In genomic region chr7:103698064-103698463, GRCh38 we compare ENCODE assay signal across 19 cellular contexts.
DNase-seq lines count a peak whose midpoint lies in the region; ATAC-seq, FAIRE-seq and TF ChIP-seq lines count a peak whose summit lies in the region.
"Had no signal": no experiment of that assay in that cellular context is flagged by ENCODE, and none has a peak within 500 bp of the region (broad histone marks: within the 10 kb centered on the region; RNA-seq: fewer than 3 reads in every experiment).

No MANE protein-coding gene starts in this region.

- H3K79me1 ChIP-seq in IMR-90 (ENCODE audit: low read depth in 1 of 2, low read length in 2 of 2) (no peaks in the 10 kb centered on the region), H1 (ENCODE audit: low read depth, low read length) (no peaks in the 10 kb centered on the region)

- H4K8ac ChIP-seq in IMR-90 (ENCODE audit: low read depth in 2 of 2, low read length in 2 of 2) (no peak overlapping the region), H1 (ENCODE audit: extremely low read depth, insufficient read depth, low read length) (no peak overlapping the region)

- H3K27me3 ChIP-seq in HepG2 (ENCODE audit: control insufficient read depth in 1 of 2, insufficient read depth in 2 of 2, low read length in 2 of 2) (no peaks in the 10 kb centered on the region), right lobe of liver (no peaks in the 10 kb centered on the region), IMR-90 (ENCODE audit: control insufficient read depth, insufficient read depth, low read length) (no peaks in the 10 kb centered on the region), H1 (replicated peaks in 1 of 4; ENCODE audit: control insufficient read depth in 3 of 4, extremely low read depth in 1 of 4, insufficient read depth in 3 of 4, low read length in 3 of 4) (no peaks in the 10 kb centered on the region)
- H3K27me3 ChIP-seq: BLaER1 treated with 17β-estradiol and CSF1 and Interleukin-3, amounts not matched to agents 10 nM and 100 nM had no signal

- H3K4me1 ChIP-seq in HepG2 (ENCODE audit: insufficient read depth, low read length) (no peaks in the 10 kb centered on the region), right lobe of liver (no peaks in the 10 kb centered on the region), IMR-90 (ENCODE audit: control insufficient read depth, insufficient read depth, low read length) (peaks cover 5% of the 10 kb centered on the region), H1 (replicated peaks in 1 of 4; ENCODE audit: control insufficient read depth in 3 of 4, insufficient read depth in 4 of 4, low read length in 3 of 4) (no peaks in the 10 kb centered on the region)
- H3K4me1 ChIP-seq: BLaER1 treated with 17β-estradiol and CSF1 and Interleukin-3, amounts not matched to agents 10 nM and 100 nM; Caco-2 had no signal

- H2AK5ac ChIP-seq in IMR-90 (ENCODE audit: low read depth, low read length) (no peak overlapping the region), H1 (ENCODE audit: low read depth, low read length) (no peak overlapping the region)

- no peak overlapping the region for H3K9ac ChIP-seq in HepG2 (ENCODE audit: insufficient read depth, low read depth, low read length)
- no peak overlapping the region for H3K9ac ChIP-seq in IMR-90 (ENCODE audit: low read depth, low read length)
- H3K9ac ChIP-seq in H1 (replicated peaks in 1 of 4; ENCODE audit: extremely low read depth in 1 of 4, low read depth in 3 of 4, low read length in 3 of 4), result no peak overlapping the region
- H3K9ac ChIP-seq: BLaER1 treated with 17β-estradiol and CSF1 and Interleukin-3, amounts not matched to agents 10 nM and 100 nM had no signal

- no peak overlapping the region for H2BK15ac ChIP-seq in IMR-90 (ENCODE audit: low read depth, low read length)
- no peak overlapping the region for H2BK15ac ChIP-seq in H1 (ENCODE audit: low read length)

- no peak overlapping the region for H2BK20ac ChIP-seq in IMR-90 (ENCODE audit: low read depth, low read length)
- no peak overlapping the region for H2BK20ac ChIP-seq in H1 (ENCODE audit: low read length)

- H2BK12ac ChIP-seq in H1 (ENCODE audit: low read depth, low read length), result no peak overlapping the region

- POLR2A ChIA-PET in HepG2 (lab: Yijun Ruan, JAX) (no interaction called here), IMR-90 (lab: Charles Lee; ENCODE audit: unreplicated experiment) (no interaction called here), H1 (lab: Charles Lee; ENCODE audit: partially characterized antibody) (no interaction called here)

- ATAC-seq in HepG2, result no peak
- ATAC-seq in right lobe of liver, result no peak
- ATAC-seq in IMR-90 (ENCODE audit: low read depth), result no peak
- ATAC-seq: CD8-positive, alpha-beta T cell had no signal

- no peak overlapping the region for H3K18ac ChIP-seq in IMR-90 (ENCODE audit: low read depth, low read length)
- H3K18ac ChIP-seq in H1 (ENCODE audit: extremely low read depth, low read length), result no peak overlapping the region

- H3K36me3 ChIP-seq in HepG2 (replicated peaks in 1 of 2; ENCODE audit: control insufficient read depth in 1 of 2, insufficient read depth in 2 of 2, low read length in 2 of 2) (peaks cover 0 to 37% of the 10 kb centered on the region in 2 experiments; a peak in 3 of 5 replicates), right lobe of liver (no peaks in the 10 kb centered on the region), IMR-90 (ENCODE audit: control insufficient read depth, insufficient read depth, low read length) (0 out of 2 replicates have a peak, but pooled peaks cover 3% of the 10 kb centered on the region), H1 (ENCODE audit: control insufficient read depth in 2 of 4, insufficient read depth in 4 of 4, low read length in 3 of 4) (no peaks in the 10 kb centered on the region)
- H3K36me3 ChIP-seq: BLaER1 treated with 17β-estradiol and CSF1 and Interleukin-3, amounts not matched to agents 10 nM and 100 nM had no signal

- TF ChIP-seq POLR2A in HepG2 (IDR thresholded peaks at IDR 0.05; ENCODE audit: insufficient read depth in 1 of 2, low read depth in 2 of 2, low read length in 2 of 2) (no peak), right lobe of liver (IDR thresholded peaks at IDR 0.05) (no peak), IMR-90 (IDR thresholded peaks at IDR 0.05; ENCODE audit: low read depth, low read length) (no peak), H1 (IDR thresholded peaks at IDR 0.05; ENCODE audit: control extremely low read depth in 1 of 2, low read depth in 2 of 2, low read length in 2 of 2) (no peak)

- CTCF ChIA-PET in HepG2 (lab: Yijun Ruan, JAX; ENCODE audit: low intra/inter-chr PET ratio, low total read pairs) (no interaction called here), IMR-90 (lab: Yijun Ruan, JAX) (no interaction called here), H1 (lab: Charles Lee; ENCODE audit: partially characterized antibody) (interaction anchor here (1.0 kb wide), 1 partner anchor 34 kb away, joined by 3 read pairs; no protein-coding TSS in a partner anchor)

- H4K20me1 ChIP-seq in HepG2 (ENCODE audit: insufficient read depth, low read length), result no peaks in the 10 kb centered on the region
- no peaks in the 10 kb centered on the region for H4K20me1 ChIP-seq in IMR-90 (ENCODE audit: insufficient read depth, low read length)
- no peaks in the 10 kb centered on the region for H4K20me1 ChIP-seq in H1 (replicated peaks in 1 of 2; ENCODE audit: control insufficient read depth in 1 of 2, insufficient read depth in 2 of 2, low read length in 2 of 2)
- H4K20me1 ChIP-seq: BLaER1 treated with 17β-estradiol and CSF1 and Interleukin-3, amounts not matched to agents 10 nM and 100 nM had no signal

- H3K23ac ChIP-seq in IMR-90 (ENCODE audit: low read depth, low read length) (no peak overlapping the region), H1 (ENCODE audit: insufficient read length) (no peak overlapping the region)

- H2BK5ac ChIP-seq in IMR-90 (ENCODE audit: low read depth, low read length, poor library complexity, severe bottlenecking), result no peak overlapping the region
- H2BK5ac ChIP-seq in H1 (ENCODE audit: low read depth, low read length), result no peak overlapping the region

- H2AK9ac ChIP-seq in IMR-90 (replicated peaks; ENCODE audit: low read depth, low read length, poor library complexity), result no peak overlapping the region

- FAIRE-seq in HepG2 (lab: Jason Lieb, UNC) (no peak), H1 (lab: Jason Lieb, UNC) (no peak)
- FAIRE-seq: D721Med, G401.6, GM12891 had no signal

- H3K79me2 ChIP-seq in HepG2 (ENCODE audit: insufficient read depth, low read length) (no peaks in the 10 kb centered on the region), H1 (ENCODE audit: control insufficient read depth in 1 of 2, insufficient read depth in 2 of 2, low read length in 2 of 2) (no peaks in the 10 kb centered on the region)

- H4K91ac ChIP-seq in IMR-90 (ENCODE audit: insufficient read depth, low read depth, low read length) (no peak overlapping the region), H1 (replicated peaks; ENCODE audit: insufficient read length, low read length) (no peak overlapping the region)

- dilution Hi-C loops in IMR-90 (cut with HindIII; ENCODE audit: low sequenced_read_pairs, unreplicated experiment), result no loop called here

- no peak overlapping the region for H3K4me3 ChIP-seq in HepG2 (replicated peaks in 1 of 3; ENCODE audit: insufficient read depth in 1 of 3, low read depth in 2 of 3, low read length in 3 of 3)
- H3K4me3 ChIP-seq in right lobe of liver, result no peak overlapping the region
- H3K4me3 ChIP-seq in IMR-90 (ENCODE audit: insufficient read depth, low read depth, low read length), result no peak overlapping the region
- H3K4me3 ChIP-seq in H1 (ENCODE audit: extremely low read depth in 1 of 4, insufficient read depth in 2 of 4, low read depth in 3 of 4, low read length in 4 of 4), result no peak overlapping the region
- H3K4me3 ChIP-seq: BLaER1 treated with 17β-estradiol and CSF1 and Interleukin-3, amounts not matched to agents 10 nM and 100 nM had no signal

- H3K9me3 ChIP-seq in HepG2 (ENCODE audit: low read length), result no peaks in the 10 kb centered on the region
- no peaks in the 10 kb centered on the region for H3K9me3 ChIP-seq in right lobe of liver
- H3K9me3 ChIP-seq in IMR-90 (ENCODE audit: control insufficient read depth, insufficient read depth, low read length), result no peaks in the 10 kb centered on the region
- H3K9me3 ChIP-seq in H1 (ENCODE audit: insufficient read depth in 2 of 2, low read depth in 1 of 2, low read length in 1 of 2), result no peaks in the 10 kb centered on the region
- H3K9me3 ChIP-seq: BLaER1 treated with 17β-estradiol and CSF1 and Interleukin-3, amounts not matched to agents 10 nM and 100 nM; Caco-2 had no signal

- H3K14ac ChIP-seq in IMR-90 (replicated peaks; ENCODE audit: low read depth, low read length) (no peak overlapping the region), H1 (ENCODE audit: insufficient read length) (no peak overlapping the region)

- H3K27ac ChIP-seq in HepG2 (ENCODE audit: extremely low read length, insufficient read depth, low read length) (no peak overlapping the region), right lobe of liver (no peak overlapping the region), IMR-90 (ENCODE audit: insufficient read depth, low read length) (no peak overlapping the region), H1 (ENCODE audit: low read depth, low read length) (no peak overlapping the region)
- H3K27ac ChIP-seq: 22Rv1; BLaER1 treated with 17β-estradiol and CSF1 and Interleukin-3, amounts not matched to agents 10 nM and 100 nM; C4-2B had no signal

- no peak for TF ChIP-seq CTCF in HepG2 (CRISPR knock-in tag; IDR thresholded peaks at IDR 0.05)
- no peak for TF ChIP-seq CTCF in right lobe of liver (IDR thresholded peaks at IDR 0.05)
- no peak for TF ChIP-seq CTCF in IMR-90 (conservative IDR thresholded peaks at IDR 0.05; ENCODE audit: low read depth, low read length)
- TF ChIP-seq CTCF in H1 (IDR thresholded peaks at IDR 0.05; ENCODE audit: control extremely low read depth in 1 of 3, insufficient read depth in 1 of 3, low read depth in 1 of 3, low read length in 3 of 3), result no peak

- H3K23me2 ChIP-seq in H1 (ENCODE audit: low read depth, low read length), result no peaks in the 10 kb centered on the region

- TF ChIP-seq RAD21 in HepG2 (CRISPR knock-in tag; IDR thresholded peaks at IDR 0.05) (no peak), IMR-90 (IDR thresholded peaks at IDR 0.05; ENCODE audit: low read length) (no peak), H1 (IDR thresholded peaks at IDR 0.05 in 1 of 2, conservative IDR thresholded peaks at IDR 0.05 in 1 of 2; ENCODE audit: low read depth in 2 of 2, low read length in 2 of 2) (no peak)

- no TSS peak for BruUV-seq in HepG2 (replicated peaks; lab: Mats Ljungman, UMichigan)
- no TSS peak for BruUV-seq in IMR-90 (replicated peaks; lab: Mats Ljungman, UMichigan)

- intact Hi-C loops in HepG2 (cut with micrococcal nuclease; ENCODE audit: unreplicated experiment) (no loop called here), right lobe of liver (cut with DNase I) (no loop called here), IMR-90 (cut with micrococcal nuclease) (no loop called here)

- H3K4ac ChIP-seq in IMR-90 (ENCODE audit: low read depth, low read length), result no peak overlapping the region
- H3K4ac ChIP-seq in H1 (replicated peaks; ENCODE audit: insufficient read length, low read depth, low read length), result no peak overlapping the region

- H4K5ac ChIP-seq in IMR-90 (ENCODE audit: low read depth, low read length) (no peak overlapping the region), H1 (ENCODE audit: insufficient read length, low read depth, low read length) (no peak overlapping the region)

- no peaks in the 10 kb centered on the region; the same call in 1 of the 2 replicates for H3K9me1 ChIP-seq in IMR-90 (ENCODE audit: insufficient read depth, low read length)

- H2AFZ ChIP-seq in HepG2 (ENCODE audit: low read length) (no peak overlapping the region), IMR-90 (replicated peaks; ENCODE audit: low read length, poor library complexity) (no peak overlapping the region), H1 (ENCODE audit: low read length) (no peak overlapping the region; the same call in 1 of the 2 replicates)

- TF ChIP-seq EP300 in HepG2 (IDR thresholded peaks at IDR 0.05; ENCODE audit: low read depth in 2 of 2, low read length in 2 of 2) (no peak), HepG2 (CRISPR knock-in tag; IDR thresholded peaks at IDR 0.05; ENCODE audit: borderline replicate concordance) (no peak), H1 (IDR thresholded peaks at IDR 0.05; ENCODE audit: borderline replicate concordance in 1 of 2, low read depth in 2 of 2, low read length in 2 of 2) (no peak)

- H2BK120ac ChIP-seq in IMR-90 (ENCODE audit: low read depth, low read length) (no peak overlapping the region), H1 (replicated peaks; ENCODE audit: low read depth, low read length) (no peak overlapping the region)

- in situ Hi-C loops in HepG2 (cut with HindIII; ENCODE audit: extremely low pct_ligation_motif_present, low pct_unique_long_range_greater_than_20kb), result no loop called here
- in situ Hi-C loops in IMR-90 (cut with MboI; ENCODE audit: low sequenced_read_pairs), result no loop called here

- DNase-seq in HepG2 (ENCODE audit: low spot score), result no peak
- no peak for DNase-seq in right lobe of liver
- no peak for DNase-seq in IMR-90
- no peak for DNase-seq in H1 (ENCODE audit: low read depth in 1 of 2, low spot score in 2 of 2)
- DNase-seq in MV-4-11 (lab: John Stamatoyannopoulos, UW), result no peak
- no peak for DNase-seq in SHP77 (lab: John Stamatoyannopoulos, UW)
- DNase-seq: AML-193; Caco-2; Calu3; CD4-positive, alpha-beta T cell; CD8-positive, alpha-beta T cell; DMS79 treated with DMSO at 0.1 percent for 48 hours; GF-D8 had no signal

- no peak overlapping the region for H3K56ac ChIP-seq in IMR-90 (ENCODE audit: extremely low read depth, insufficient read depth, low read length)
- H3K56ac ChIP-seq in H1 (replicated peaks; ENCODE audit: insufficient read length, low read depth, low read length), result no peak overlapping the region

- no peak overlapping the region for H3K4me2 ChIP-seq in HepG2 (ENCODE audit: low read depth, low read length)
- no peak overlapping the region for H3K4me2 ChIP-seq in IMR-90 (ENCODE audit: low read depth, low read length)
- no peak overlapping the region for H3K4me2 ChIP-seq in H1 (ENCODE audit: insufficient read depth in 1 of 2, low read depth in 2 of 2, low read length in 2 of 2)
- H3K4me2 ChIP-seq: BLaER1 treated with 17β-estradiol and CSF1 and Interleukin-3, amounts not matched to agents 10 nM and 100 nM had no signal

Comparison
In these comparisons a context has a peak if more than half of its experiments do, and no peak if none do; other contexts are left out.
1. Of the 41 proteins assayed by ChIP-seq in both HepG2 and H1: peak only in HepG2: none; only in H1: none; in both: MAFK; in neither: 40.